Comparison of ENCODE assay signal across 28 cellular contexts in genomic region chr15:68566377-68566954, GRCh38.
"Had no signal": no experiment of that assay in that cellular context is flagged by ENCODE, and none has a peak within 500 bp of the region (broad histone marks: within the 10 kb centered on the region; RNA-seq: fewer than 3 reads in every experiment).

No MANE protein-coding gene starts in this region.

- H3K4me1 ChIP-seq: body of pancreas, colonic mucosa, esophagus squamous epithelium, gastrocnemius medialis, lower lobe of right lung, thyroid gland had no signal

- H3K4me2 ChIP-seq: neural progenitor cell had no signal

- FAIRE-seq: islet of Langerhans had no signal

- H3K9me3 Mint-ChIP-seq: activated naive CD4-positive, alpha-beta T cell treated with anti-CD3 and anti-CD28 coated beads, Interleukin-2, amount 10 ng/mL, durations not matched to agents 7 days and 5 days; activated T-cell treated with anti-CD3 and anti-CD28 coated beads, Interleukin-2, amount 50 U/mL, for 4 hours; activated T-helper 2 cell treated with anti-CD3 and anti-CD28 coated beads, Interferon-gamma antibody, Interleukin-2, Interleukin-4, amounts not matched to agents 10 μg/mL and 5 μg/mL and 100 μg/mL, durations not matched to agents 14 hours and 24 hours and 36 hours; naive B cell; neural progenitor cell; stimulated activated naive CD8-positive, alpha-beta T cell treated with anti-CD3 and anti-CD28 coated beads, Interleukin-15, Interleukin-2, amounts not matched to agents 100 ng/mL and 50 ng/mL, for 24 hours had no signal

- H3K4me3 ChIP-seq: body of pancreas, colonic mucosa, dorsolateral prefrontal cortex, esophagus squamous epithelium, gastrocnemius medialis, heart left ventricle, lower lobe of right lung, neural progenitor cell, thyroid gland had no signal

- H3K36me3 ChIP-seq: colonic mucosa, esophagus squamous epithelium, gastrocnemius medialis, heart left ventricle, lower lobe of right lung, neural progenitor cell, thyroid gland had no signal

- H3K27ac Mint-ChIP-seq: activated naive CD4-positive, alpha-beta T cell treated with anti-CD3 and anti-CD28 coated beads, Interleukin-2, amount 10 ng/mL, durations not matched to agents 7 days and 5 days; activated T-helper 2 cell treated with anti-CD3 and anti-CD28 coated beads, Interferon-gamma antibody, Interleukin-2, Interleukin-4, amounts not matched to agents 10 μg/mL and 5 μg/mL and 100 μg/mL, durations not matched to agents 14 hours and 24 hours and 36 hours; neural progenitor cell; progenitor cell of endocrine pancreas; stimulated activated naive CD8-positive, alpha-beta T cell treated with anti-CD3 and anti-CD28 coated beads, Interleukin-15, Interleukin-2, amounts not matched to agents 100 ng/mL and 50 ng/mL, for 24 hours had no signal

- H3K27ac ChIP-seq: body of pancreas, colonic mucosa, dorsolateral prefrontal cortex, esophagus squamous epithelium, gastrocnemius medialis, lower lobe of right lung, neural progenitor cell, thyroid gland had no signal

- H3K36me3 Mint-ChIP-seq: activated naive CD4-positive, alpha-beta T cell treated with anti-CD3 and anti-CD28 coated beads, Interleukin-2, amount 10 ng/mL, durations not matched to agents 7 days and 5 days; naive B cell; neural progenitor cell had no signal

- H3K27me3 ChIP-seq: body of pancreas, colonic mucosa, dorsolateral prefrontal cortex, gastrocnemius medialis, heart left ventricle, neural progenitor cell, thyroid gland had no signal

- H3K4me1 Mint-ChIP-seq: activated naive CD4-positive, alpha-beta T cell treated with anti-CD3 and anti-CD28 coated beads, Interleukin-2, amount 10 ng/mL, durations not matched to agents 7 days and 5 days had no signal

- H3K9ac ChIP-seq: neural progenitor cell had no signal

- DNase-seq: activated CD4-positive, alpha-beta T cell treated with anti-CD3 and anti-CD28 coated beads for 4 hours; activated CD4-positive, alpha-beta T cell treated with anti-CD3 and anti-CD28 coated beads, Interleukin-2, amount 50 U/mL, for 48 hours; activated CD4-positive, CD25-positive, alpha-beta regulatory T cell; activated CD8-positive, alpha-beta memory T cell treated with anti-CD3 and anti-CD28 coated beads, Interleukin-2, amount 50 U/mL, for 48 hours; activated naive CD4-positive, alpha-beta T cell treated with anti-CD3 and anti-CD28 coated beads, Interleukin-2, amount 10 ng/mL, durations not matched to agents 7 days and 5 days; activated T-cell treated with anti-CD3 and anti-CD28 coated beads, Interleukin-2, amount 50 U/mL, for 4 hours; anterior cingulate cortex; body of pancreas; central memory CD4-positive, alpha-beta T cell; colonic mucosa; dorsolateral prefrontal cortex; esophagus squamous epithelium; gastrocnemius medialis; heart left ventricle; left colon; lower lobe of right lung; naive B cell; retina; stimulated activated CD4-positive, alpha-beta T cell treated with anti-CD3 and anti-CD28 coated beads, Interleukin-4, amount 100 ng/mL, for 24 hours; substantia nigra; T-helper 1 cell; T-helper 9 cell; thyroid gland had no signal

- ATAC-seq: activated T-cell treated with anti-CD3 and anti-CD28 coated beads, Interleukin-2, amount 50 U/mL, for 4 hours; body of pancreas; gastrocnemius medialis; left colon; lower lobe of right lung had no signal

- H3K4me3 Mint-ChIP-seq: activated naive CD4-positive, alpha-beta T cell treated with anti-CD3 and anti-CD28 coated beads, Interleukin-2, amount 10 ng/mL, durations not matched to agents 7 days and 5 days; activated T-cell treated with anti-CD3 and anti-CD28 coated beads, Interleukin-2, amount 50 U/mL, for 4 hours; naive B cell; neural progenitor cell; stimulated activated naive CD8-positive, alpha-beta T cell treated with anti-CD3 and anti-CD28 coated beads, Interleukin-15, Interleukin-2, amounts not matched to agents 100 ng/mL and 50 ng/mL, for 24 hours had no signal

- H3K9me3 ChIP-seq: body of pancreas, colonic mucosa, esophagus squamous epithelium, gastrocnemius medialis, heart left ventricle, lower lobe of right lung, thyroid gland had no signal
